Comparison of ENCODE assay signal across 17 cellular contexts in the genomic region with DNA sequence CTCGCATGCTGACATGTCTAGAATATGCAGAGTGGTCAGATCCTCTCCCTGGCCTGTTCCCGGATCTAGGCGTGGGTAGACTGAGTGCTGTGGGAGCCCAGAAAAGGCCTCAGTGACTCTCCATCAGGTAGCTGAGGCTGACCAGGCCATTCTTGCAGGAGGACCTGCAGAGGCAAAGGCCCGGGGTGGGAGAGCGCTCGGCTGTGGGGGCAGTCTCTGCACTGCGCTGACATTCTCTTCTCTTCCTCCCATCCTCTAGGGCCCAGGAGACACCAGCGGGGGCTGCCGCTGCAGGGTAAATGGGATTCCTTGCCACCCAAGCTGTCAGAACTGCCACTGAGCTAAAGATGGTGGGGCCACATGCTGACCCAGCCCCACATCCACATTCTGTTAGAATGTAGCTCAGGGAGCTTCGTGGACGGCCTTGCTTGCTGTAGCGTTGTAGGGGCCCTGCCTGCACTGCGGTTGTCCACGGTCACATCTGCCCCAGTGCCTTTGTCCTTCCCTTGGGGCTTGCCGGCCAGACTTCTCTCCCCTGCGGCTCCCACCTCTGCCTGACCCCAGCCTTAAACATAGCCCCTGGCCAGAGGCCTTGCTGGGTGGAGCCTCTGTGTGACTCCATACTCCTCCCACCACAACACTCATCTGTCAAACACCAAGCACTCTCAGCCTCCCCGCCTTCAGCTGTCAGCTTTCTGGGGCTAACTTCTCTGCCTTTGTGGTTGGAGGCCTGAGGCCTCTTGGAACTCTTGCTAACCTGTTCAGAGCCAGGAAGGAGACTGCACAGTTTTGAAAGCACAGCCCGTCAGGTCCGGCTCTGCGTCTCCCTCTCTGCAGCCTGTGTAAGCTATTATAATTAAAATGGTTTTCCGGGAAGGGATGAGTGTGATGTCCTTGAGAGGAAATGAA. TPM values are rescaled to one million over a fixed set of nuclear protein-coding genes. Genes with fewer than 3 reads are reported as not detected.
A peak's percentile ranks its signal among the peaks of the same experiment; 100 is the strongest.
DNase-seq lines count a peak whose midpoint lies in the region; ATAC-seq and TF ChIP-seq lines count a peak whose summit lies in the region.
"Had no signal": no experiment of that assay in that cellular context is flagged by ENCODE, and none has a peak within 500 bp of the region (broad histone marks: within the 10 kb centered on the region; RNA-seq: fewer than 3 reads in every experiment).

No MANE protein-coding gene starts in this region.

- H3K18ac ChIP-seq in trophoblast cell (ENCODE audit: low read length), result no peak overlapping the region

- POLR2A ChIA-PET in WTC11 (lab: Charles Lee), result interaction anchor here (1.6 kb wide), 1 partner anchor 23 kb away, joined by 5 read pairs; no protein-coding TSS in a partner anchor

- peaks cover 49 to 61% of the 10 kb centered on the region in 2 experiments for H3K36me3 ChIP-seq in trophoblast cell (ENCODE audit: control insufficient read depth in 1 of 2, insufficient read depth in 2 of 2, low read length in 2 of 2)

- no peak overlapping the region for H2BK5ac ChIP-seq in trophoblast cell (ENCODE audit: low read depth, low read length, poor library complexity)

- H3K9me3 Mint-ChIP-seq in activated T-cell treated with anti-CD3 and anti-CD28 coated beads, Interleukin-2, amount 50 U/mL, for 24 hours, result no peaks in the 10 kb centered on the region
- H3K9me3 Mint-ChIP-seq in WTC11, result no peaks in the 10 kb centered on the region
- H3K9me3 Mint-ChIP-seq: CD4-positive, CD25-positive, alpha-beta regulatory T cell; GM23338; stimulated activated naive CD8-positive, alpha-beta T cell treated with anti-CD3 and anti-CD28 coated beads, Interleukin-15, Interleukin-2, amounts not matched to agents 100 ng/mL and 50 ng/mL, for 24 hours had no signal

- no peak for ATAC-seq in WTC11
- ATAC-seq in Right ventricle myocardium superior (ENCODE audit: poor library complexity), result no peak

- H3K27me3 Mint-ChIP-seq in activated T-cell treated with anti-CD3 and anti-CD28 coated beads, Interleukin-2, amount 50 U/mL, for 24 hours, result no peaks in the 10 kb centered on the region
- peaks cover 31% of the 10 kb centered on the region for H3K27me3 Mint-ChIP-seq in WTC11 (ENCODE audit: low read depth)
- H3K27me3 Mint-ChIP-seq: CD4-positive, CD25-positive, alpha-beta regulatory T cell; stimulated activated naive CD8-positive, alpha-beta T cell treated with anti-CD3 and anti-CD28 coated beads, Interleukin-15, Interleukin-2, amounts not matched to agents 100 ng/mL and 50 ng/mL, for 24 hours had no signal

- no peak for TF ChIP-seq CTCF in WTC11 (IDR thresholded peaks at IDR 0.05)

- H4K8ac ChIP-seq in trophoblast cell (ENCODE audit: low read depth, low read length), result no peak overlapping the region

- no peaks in the 10 kb centered on the region for H3K79me1 ChIP-seq in trophoblast cell (ENCODE audit: low read length)

- H3K23ac ChIP-seq in trophoblast cell (ENCODE audit: low read length), result no peak overlapping the region

- CTCF ChIA-PET in WTC11 (lab: Charles Lee), result interaction anchor here (1.4 to 3.0 kb wide), 8 partner anchors 23 to 215 kb away, joined by 5 to 38 read pairs (median 13); partner anchors contain the start of genes RBCK1, TBC1D20 and TRIB3

- no peak overlapping the region for H3K14ac ChIP-seq in trophoblast cell (ENCODE audit: low read length)

- H3K4me1 ChIP-seq in trophoblast cell (ENCODE audit: control insufficient read depth in 1 of 2, insufficient read depth in 2 of 2, low read length in 2 of 2), result no peaks in the 10 kb centered on the region
- H3K4me1 ChIP-seq: colonic mucosa, upper lobe of left lung had no signal

- peak overlapping the region; percentile 59 for H3K27ac ChIP-seq in epithelial cell of prostate
- H3K27ac ChIP-seq in trophoblast cell (ENCODE audit: low read depth, low read length), result no peak overlapping the region
- H3K27ac ChIP-seq: colonic mucosa, upper lobe of left lung had no signal

- H3K9me3 ChIP-seq in trophoblast cell (ENCODE audit: insufficient read depth, low read depth, low read length), result no peaks in the 10 kb centered on the region
- H3K9me3 ChIP-seq: colonic mucosa, right atrium auricular region, upper lobe of left lung had no signal

- H2BK12ac ChIP-seq in trophoblast cell (ENCODE audit: low read length), result no peak overlapping the region

- H3K4me3 Mint-ChIP-seq in activated T-cell treated with anti-CD3 and anti-CD28 coated beads, Interleukin-2, amount 50 U/mL, for 24 hours, result no peak overlapping the region
- H3K4me3 Mint-ChIP-seq in WTC11, result no peak overlapping the region
- H3K4me3 Mint-ChIP-seq: GM23338; stimulated activated naive CD8-positive, alpha-beta T cell treated with anti-CD3 and anti-CD28 coated beads, Interleukin-15, Interleukin-2, amounts not matched to agents 100 ng/mL and 50 ng/mL, for 24 hours had no signal

- no peaks in the 10 kb centered on the region for H3K79me2 ChIP-seq in trophoblast cell (ENCODE audit: control insufficient read depth, insufficient read depth, low read length, poor library complexity)

- WGBS in trophoblast cell (ENCODE audit: extremely low coverage, insufficient coverage, insufficient read length), result no CpG with 5 or more reads among the region's 21 CpGs

- peaks cover 95% of the 10 kb centered on the region for H3K36me3 Mint-ChIP-seq in activated T-cell treated with anti-CD3 and anti-CD28 coated beads, Interleukin-2, amount 50 U/mL, for 24 hours (ENCODE audit: low read depth)
- H3K36me3 Mint-ChIP-seq in WTC11, result peaks cover 14% of the 10 kb centered on the region

- no peak overlapping the region for H2AK5ac ChIP-seq in trophoblast cell (ENCODE audit: low read length)

- H3K27me3 ChIP-seq in trophoblast cell (ENCODE audit: insufficient read depth, low read length), result no peaks in the 10 kb centered on the region
- H3K27me3 ChIP-seq: colonic mucosa, right atrium auricular region, upper lobe of left lung had no signal

- no peak overlapping the region for H3K9ac ChIP-seq in trophoblast cell (ENCODE audit: low read length)

- H4K91ac ChIP-seq in trophoblast cell (ENCODE audit: low read depth, low read length), result no peak overlapping the region

- H2AFZ ChIP-seq in trophoblast cell (ENCODE audit: insufficient read depth, low read length, poor library complexity), result no peak overlapping the region
- H2AFZ ChIP-seq: GM23338 had no signal

- H4K12ac ChIP-seq in trophoblast cell (ENCODE audit: low read depth, low read length), result no peak overlapping the region

- H3K4me3 ChIP-seq in trophoblast cell (ENCODE audit: low read depth, low read length), result peak overlapping the region; percentile 34
- H3K4me3 ChIP-seq: colonic mucosa, GM23338, right atrium auricular region, upper lobe of left lung had no signal

- H2BK120ac ChIP-seq in trophoblast cell (ENCODE audit: insufficient read depth, low read length, poor library complexity), result no peak overlapping the region

- H3K4me2 ChIP-seq in trophoblast cell (ENCODE audit: low read length), result no peak overlapping the region
- H3K4me2 ChIP-seq: GM23338 had no signal

- H3K4me1 Mint-ChIP-seq in activated T-cell treated with anti-CD3 and anti-CD28 coated beads, Interleukin-2, amount 50 U/mL, for 24 hours (ENCODE audit: low read depth), result peaks cover 73% of the 10 kb centered on the region
- peaks cover 23% of the 10 kb centered on the region for H3K4me1 Mint-ChIP-seq in WTC11

- H3K4ac ChIP-seq in trophoblast cell (ENCODE audit: low read depth, low read length), result no peak overlapping the region

- no peak for DNase-seq in activated T-cell treated with anti-CD3 and anti-CD28 coated beads, Interleukin-2, amount 50 U/mL, for 24 hours
- no peak for DNase-seq in activated T-cell treated with anti-CD3 and anti-CD28 coated beads for 4 hours
- no peak for DNase-seq in WTC11 (ENCODE audit: low spot score)
- no peak for DNase-seq in epithelial cell of prostate (ENCODE audit: low read depth, low spot score)
- no peak for DNase-seq in trophoblast cell
- DNase-seq in Right ventricle myocardium superior, result no peak
- DNase-seq in DMS53 treated with DMSO at 0.1 percent for 48 hours (lab: John Stamatoyannopoulos, UW; ENCODE audit: unreplicated experiment), result no peak
- DNase-seq in stimulated activated CD4-positive, alpha-beta T cell treated with anti-CD3 and anti-CD28 coated beads, Interleukin-12 subunit alpha, Interleukin-12 subunit beta, amount 100 ng/mL, for 4 hours, result no peak
- DNase-seq: activated gamma-delta T cell treated with Interleukin-2 at 50 U/mL for 16 hours; CD4-positive, CD25-positive, alpha-beta regulatory T cell; colonic mucosa; NCI-H2029; NCI-H446 had no signal

- intact Hi-C loops in Right ventricle myocardium superior (cut with DNase I), result no loop called here

- H3K27ac Mint-ChIP-seq in activated T-cell treated with anti-CD3 and anti-CD28 coated beads, Interleukin-2, amount 50 U/mL, for 24 hours, result peak overlapping the region; percentile 93
- H3K27ac Mint-ChIP-seq in WTC11, result no peak overlapping the region
- H3K27ac Mint-ChIP-seq: GM23338 had no signal

TF ChIP-seq in WTC11, 78 proteins besides CTCF, POLR2A, EP300 and RAD21 (continues in another document):
- TF ChIP-seq NR2C2 (CRISPR knock-in tag; IDR thresholded peaks at IDR 0.05) (no peak), EMX1 (CRISPR knock-in tag; IDR thresholded peaks at IDR 0.05) (no peak), IRF2 (CRISPR knock-in tag; IDR thresholded peaks at IDR 0.05; ENCODE audit: borderline replicate concordance, low read depth) (no peak), PREB (CRISPR knock-in tag; IDR thresholded peaks at IDR 0.05; ENCODE audit: borderline replicate concordance) (no peak), ZNF396 (CRISPR knock-in tag; IDR thresholded peaks at IDR 0.05; ENCODE audit: borderline replicate concordance) (no peak), GABPB1 (CRISPR knock-in tag; IDR thresholded peaks at IDR 0.05) (0 out of 2 replicates have a peak, but pooled peaks have one; percentile 3), SOX15 (CRISPR knock-in tag; IDR thresholded peaks at IDR 0.05) (no peak)

RNA-seq across cellular contexts. Expression of gene RBCK1, which starts 22.2 kb away (rescaled TPM):
- 65.0 to 75.2 TPM (median 69.5 TPM) in 3 replicates for total RNA-seq in WTC11 (2021)
- 48.6 and 50.5 TPM in 2 replicates for polyA plus RNA-seq in trophoblast cell (2013)
- 44.2 TPM for total RNA-seq in Right ventricle myocardium superior

RNA-seq across cellular contexts. Expression of gene TBC1D20, which starts 32.0 kb away (rescaled TPM):
- 14.6 to 15.6 TPM (median 15.4 TPM) in 3 replicates for total RNA-seq in WTC11 (2021)
- polyA plus RNA-seq in trophoblast cell (2013), result 41.1 and 43.4 TPM in 2 replicates
- 23.1 TPM for total RNA-seq in Right ventricle myocardium superior

RNA-seq across cellular contexts. Expression of gene TRIB3, which starts 49.8 kb away (rescaled TPM):
- total RNA-seq in WTC11 (2021) (7.8 to 9.2 TPM (median 8.7 TPM) in 3 replicates), Right ventricle myocardium superior (0.67 TPM)
- polyA plus RNA-seq in trophoblast cell (2013), result 30.6 and 32.9 TPM in 2 replicates
